1 cellular context compared by ENCODE assay signal in genomic region chr5:1801061-1801953, GRCh38.
TF ChIP-seq lines count a peak whose summit lies in the region.

TSS of gene NDUFS6 (plus strand) at chr5:1801407. CDS start at chr5:1801418, 11 bp downstream.

TF ChIP-seq in HepG2, 621 proteins besides CTCF, POLR2A, EP300 and RAD21 (continued from another document and continues in another):
- peak; percentile 83; the same call in 1 of the 2 replicates for TF ChIP-seq ZIK1 (CRISPR knock-in tag; IDR thresholded peaks at IDR 0.05; ENCODE audit: borderline replicate concordance, low read depth)
- 0 out of 2 replicates have a peak, but pooled peaks have one; percentile 34 for TF ChIP-seq AKAP8 (CRISPR knock-in tag; IDR thresholded peaks at IDR 0.05)
- no peak for TF ChIP-seq EZH2 (conservative IDR thresholded peaks at IDR 0.05; ENCODE audit: low read depth, low read length)
- peak; percentile 69 for TF ChIP-seq HNF4A (CRISPR knock-in tag; IDR thresholded peaks at IDR 0.05)
- TF ChIP-seq SUZ12 (IDR thresholded peaks at IDR 0.05; ENCODE audit: low read depth, low read length) = no peak
- 0 out of 2 replicates have a peak, but pooled peaks have one; percentile 45 for TF ChIP-seq TMF1 (CRISPR knock-in tag; IDR thresholded peaks at IDR 0.05; ENCODE audit: low read depth)
- TF ChIP-seq POGZ (CRISPR knock-in tag; IDR thresholded peaks at IDR 0.05) = peak; percentile 69
- no peak for TF ChIP-seq RFX3 (CRISPR knock-in tag; IDR thresholded peaks at IDR 0.05)
- TF ChIP-seq PRDM10 (CRISPR knock-in tag; IDR thresholded peaks at IDR 0.05; ENCODE audit: low read depth) = no peak
- TF ChIP-seq RORA (CRISPR knock-in tag; IDR thresholded peaks at IDR 0.05) = no peak
- peak; percentile 54; the same call in 1 of the 2 replicates for TF ChIP-seq HNF4G (IDR thresholded peaks at IDR 0.05; ENCODE audit: borderline replicate concordance, low read depth, low read length)
- TF ChIP-seq HNF4G (CRISPR knock-in tag; IDR thresholded peaks at IDR 0.05; ENCODE audit: borderline replicate concordance, low read depth) = peak; percentile 39; the same call in 1 of the 2 replicates
- TF ChIP-seq IRF9 (CRISPR knock-in tag; IDR thresholded peaks at IDR 0.05; ENCODE audit: borderline replicate concordance) = peak; percentile 84; the same call in 1 of the 2 replicates
- TF ChIP-seq ZNF234 (CRISPR knock-in tag; conservative IDR thresholded peaks at IDR 0.05) = 0 out of 2 replicates have a peak, but pooled peaks have one; percentile 65
- TF ChIP-seq KAT8 (CRISPR knock-in tag; IDR thresholded peaks at IDR 0.05) = peak; percentile 91
- TF ChIP-seq ATRX (CRISPR knock-in tag; IDR thresholded peaks at IDR 0.05; ENCODE audit: borderline replicate concordance) = no peak
- TF ChIP-seq HMGA1 (CRISPR knock-in tag; conservative IDR thresholded peaks at IDR 0.05) = no peak
- TF ChIP-seq ELF3 (CRISPR knock-in tag; IDR thresholded peaks at IDR 0.05) = peak; percentile 39; the same call in 1 of the 2 replicates
- TF ChIP-seq TEAD3 (CRISPR knock-in tag; optimal IDR thresholded peaks at IDR 0.05; ENCODE audit: borderline replicate concordance) = peak; percentile 53
- TF ChIP-seq E2F5 (CRISPR knock-in tag; conservative IDR thresholded peaks at IDR 0.05) = peak; percentile 70; the same call in 1 of the 2 replicates
- no peak for TF ChIP-seq ZNF614 (CRISPR knock-in tag; IDR thresholded peaks at IDR 0.05; ENCODE audit: borderline replicate concordance)
- no peak for TF ChIP-seq IRX3 (CRISPR knock-in tag; IDR thresholded peaks at IDR 0.05; ENCODE audit: borderline replicate concordance, low read depth)
- no peak for TF ChIP-seq MBD4 (IDR thresholded peaks at IDR 0.05; ENCODE audit: borderline replicate concordance, low read length)
- peak; percentile 70; the same call in 1 of the 2 replicates for TF ChIP-seq SNAPC4 (CRISPR knock-in tag; IDR thresholded peaks at IDR 0.05)
- TF ChIP-seq ELF1 (CRISPR knock-in tag; IDR thresholded peaks at IDR 0.05) = peak; percentile 35; the same call in 1 of the 2 replicates
- TF ChIP-seq DZIP1 (CRISPR knock-in tag; IDR thresholded peaks at IDR 0.05) = peak; percentile 85
- TF ChIP-seq POLR2G (IDR thresholded peaks at IDR 0.05; ENCODE audit: low read depth, low read length) = peak; percentile 71
- TF ChIP-seq ZNF75D (CRISPR knock-in tag; IDR thresholded peaks at IDR 0.05; ENCODE audit: borderline replicate concordance) = no peak
- no peak for TF ChIP-seq DNMT3B (CRISPR knock-in tag; conservative IDR thresholded peaks at IDR 0.05)
- no peak for TF ChIP-seq POLR2AphosphoS2 (IDR thresholded peaks at IDR 0.05; ENCODE audit: low read depth, low read length)
- no peak; the same call in 1 of the 2 replicates for TF ChIP-seq ZNF567 (CRISPR knock-in tag; IDR thresholded peaks at IDR 0.05; ENCODE audit: borderline replicate concordance)
- peak; percentile 57; the same call in 1 of the 2 replicates for TF ChIP-seq AFF4 (CRISPR knock-in tag; IDR thresholded peaks at IDR 0.05)
- peak; percentile 37 for TF ChIP-seq PAXIP1 (CRISPR knock-in tag; conservative IDR thresholded peaks at IDR 0.05)
